ENCODE assay signal across 2 cellular contexts in genomic region chr10:22662693-22663330, GRCh38.
TF ChIP-seq lines count a peak whose summit lies in the region.

No MANE protein-coding gene starts in this region.

TF ChIP-seq in A549, 52 proteins besides CTCF, POLR2A, EP300 and RAD21 (continued from another document):
- TF ChIP-seq, protein P1, sequence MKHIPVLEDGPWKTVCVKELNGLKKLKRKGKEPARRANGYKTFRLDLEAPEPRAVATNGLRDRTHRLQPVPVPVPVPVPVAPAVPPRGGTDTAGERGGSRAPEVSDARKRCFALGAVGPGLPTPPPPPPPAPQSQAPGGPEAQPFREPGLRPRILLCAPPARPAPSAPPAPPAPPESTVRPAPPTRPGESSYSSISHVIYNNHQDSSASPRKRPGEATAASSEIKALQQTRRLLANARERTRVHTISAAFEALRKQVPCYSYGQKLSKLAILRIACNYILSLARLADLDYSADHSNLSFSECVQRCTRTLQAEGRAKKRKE (CRISPR knock-in tag; IDR thresholded peaks at IDR 0.05; ENCODE audit: low read depth) = no peak
- TF ChIP-seq HOXB13 (CRISPR knock-in tag; IDR thresholded peaks at IDR 0.05; ENCODE audit: low read depth) (no peak), HOXA7 (CRISPR knock-in tag; IDR thresholded peaks at IDR 0.05) (no peak)

TF ChIP-seq in HepG2, 621 proteins besides CTCF, POLR2A, EP300 and RAD21 (continued from another document):
- TF ChIP-seq, protein P2, sequence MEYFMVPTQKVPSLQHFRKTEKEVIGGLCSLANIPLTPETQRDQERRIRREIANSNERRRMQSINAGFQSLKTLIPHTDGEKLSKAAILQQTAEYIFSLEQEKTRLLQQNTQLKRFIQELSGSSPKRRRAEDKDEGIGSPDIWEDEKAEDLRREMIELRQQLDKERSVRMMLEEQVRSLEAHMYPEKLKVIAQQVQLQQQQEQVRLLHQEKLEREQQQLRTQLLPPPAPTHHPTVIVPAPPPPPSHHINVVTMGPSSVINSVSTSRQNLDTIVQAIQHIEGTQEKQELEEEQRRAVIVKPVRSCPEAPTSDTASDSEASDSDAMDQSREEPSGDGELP (IDR thresholded peaks at IDR 0.05; ENCODE audit: borderline replicate concordance, low read depth) = peak; percentile 68; the same call in 1 of the 2 replicates
- no peak for TF ChIP-seq ZNF710 (CRISPR knock-in tag; IDR thresholded peaks at IDR 0.05; ENCODE audit: borderline replicate concordance)
- TF ChIP-seq ZNF350 (CRISPR knock-in tag; IDR thresholded peaks at IDR 0.05; ENCODE audit: borderline replicate concordance, low read depth) = no peak
- TF ChIP-seq, protein P3, sequence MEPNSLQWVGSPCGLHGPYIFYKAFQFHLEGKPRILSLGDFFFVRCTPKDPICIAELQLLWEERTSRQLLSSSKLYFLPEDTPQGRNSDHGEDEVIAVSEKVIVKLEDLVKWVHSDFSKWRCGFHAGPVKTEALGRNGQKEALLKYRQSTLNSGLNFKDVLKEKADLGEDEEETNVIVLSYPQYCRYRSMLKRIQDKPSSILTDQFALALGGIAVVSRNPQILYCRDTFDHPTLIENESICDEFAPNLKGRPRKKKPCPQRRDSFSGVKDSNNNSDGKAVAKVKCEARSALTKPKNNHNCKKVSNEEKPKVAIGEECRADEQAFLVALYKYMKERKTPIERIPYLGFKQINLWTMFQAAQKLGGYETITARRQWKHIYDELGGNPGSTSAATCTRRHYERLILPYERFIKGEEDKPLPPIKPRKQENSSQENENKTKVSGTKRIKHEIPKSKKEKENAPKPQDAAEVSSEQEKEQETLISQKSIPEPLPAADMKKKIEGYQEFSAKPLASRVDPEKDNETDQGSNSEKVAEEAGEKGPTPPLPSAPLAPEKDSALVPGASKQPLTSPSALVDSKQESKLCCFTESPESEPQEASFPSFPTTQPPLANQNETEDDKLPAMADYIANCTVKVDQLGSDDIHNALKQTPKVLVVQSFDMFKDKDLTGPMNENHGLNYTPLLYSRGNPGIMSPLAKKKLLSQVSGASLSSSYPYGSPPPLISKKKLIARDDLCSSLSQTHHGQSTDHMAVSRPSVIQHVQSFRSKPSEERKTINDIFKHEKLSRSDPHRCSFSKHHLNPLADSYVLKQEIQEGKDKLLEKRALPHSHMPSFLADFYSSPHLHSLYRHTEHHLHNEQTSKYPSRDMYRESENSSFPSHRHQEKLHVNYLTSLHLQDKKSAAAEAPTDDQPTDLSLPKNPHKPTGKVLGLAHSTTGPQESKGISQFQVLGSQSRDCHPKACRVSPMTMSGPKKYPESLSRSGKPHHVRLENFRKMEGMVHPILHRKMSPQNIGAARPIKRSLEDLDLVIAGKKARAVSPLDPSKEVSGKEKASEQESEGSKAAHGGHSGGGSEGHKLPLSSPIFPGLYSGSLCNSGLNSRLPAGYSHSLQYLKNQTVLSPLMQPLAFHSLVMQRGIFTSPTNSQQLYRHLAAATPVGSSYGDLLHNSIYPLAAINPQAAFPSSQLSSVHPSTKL (CRISPR knock-in tag; IDR thresholded peaks at IDR 0.05) = peak; percentile 32; the same call in 1 of the 2 replicates
- TF ChIP-seq RARA (CRISPR knock-in tag; IDR thresholded peaks at IDR 0.05) = 0 out of 2 replicates have a peak, but pooled peaks have one; percentile 9
- TF ChIP-seq GATAD2A (CRISPR knock-in tag; IDR thresholded peaks at IDR 0.05) = 0 out of 2 replicates have a peak, but pooled peaks have one; percentile 28
- no peak for TF ChIP-seq HNF1A (IDR thresholded peaks at IDR 0.05; ENCODE audit: low read depth)
- no peak for TF ChIP-seq HNF1A (CRISPR knock-in tag; IDR thresholded peaks at IDR 0.05; ENCODE audit: borderline replicate concordance)
- TF ChIP-seq ZKSCAN8 (CRISPR knock-in tag; IDR thresholded peaks at IDR 0.05; ENCODE audit: borderline replicate concordance) = peak; percentile 86; the same call in 1 of the 2 replicates
- TF ChIP-seq NR2F6 (IDR thresholded peaks at IDR 0.05) = peak; percentile 63
- TF ChIP-seq NR2F6 (CRISPR knock-in tag; IDR thresholded peaks at IDR 0.05) = no peak
- TF ChIP-seq ZNF33A (CRISPR knock-in tag; IDR thresholded peaks at IDR 0.05; ENCODE audit: borderline replicate concordance) = no peak
